Comparison of ENCODE assay signal across 18 cellular contexts in genomic region chr12:29608581-29608980, GRCh38.
A peak's percentile ranks its signal among the peaks of the same experiment; 100 is the strongest.
DNase-seq lines count a peak whose midpoint lies in the region; ATAC-seq and TF ChIP-seq lines count a peak whose summit lies in the region.
"Had no signal": no experiment of that assay in that cellular context is flagged by ENCODE, and none has a peak within 500 bp of the region (broad histone marks: within the 10 kb centered on the region; RNA-seq: fewer than 3 reads in every experiment).

No MANE protein-coding gene starts in this region.

- TF ChIP-seq CTCF in cardiac muscle cell (IDR thresholded peaks at IDR 0.05; ENCODE audit: low read depth, low read length): no peak
- TF ChIP-seq CTCF in fibroblast of pulmonary artery (IDR thresholded peaks at IDR 0.05; ENCODE audit: low read length, missing control alignments): no peak
- no peak for TF ChIP-seq CTCF in nephron progenitor cell (IDR thresholded peaks at IDR 0.05)

- no peak overlapping the region for H3K4me3 Mint-ChIP-seq in nephron progenitor cell
- H3K4me3 Mint-ChIP-seq: CD4-positive, alpha-beta memory T cell had no signal

- DNase-seq in cardiac muscle cell (ENCODE audit: low read depth in 1 of 2, low spot score in 1 of 2) (peak in 1 of 2 donors; percentile 41), left ventricle myocardium superior (no peak), fibroblast of pulmonary artery (ENCODE audit: low read depth) (peak; percentile 19), nephron progenitor cell (no peak), activated gamma-delta T cell (lab: John Stamatoyannopoulos, UW) (no peak), OCI-M1 (lab: John Stamatoyannopoulos, UW) (no peak)
- DNase-seq: 8988T; ACHN; C1 segment of cervical spinal cord; CD4-positive, alpha-beta memory T cell; COR-L47; DMS153; DND-41; GM23248; H7; HCEC 1CT had no signal

- no peaks in the 10 kb centered on the region for H3K27me3 ChIP-seq in cardiac muscle cell

- H3K27ac ChIP-seq in cardiac muscle cell: peak overlapping the region; percentile 59
- H3K27ac ChIP-seq: A549, GM23248 had no signal

- ATAC-seq in left ventricle myocardium superior: no peak
- no peak for ATAC-seq in HG02610 (IDR thresholded peaks at IDR 0.05; ENCODE audit: unreplicated experiment)
- ATAC-seq: A549 had no signal

- H3K4me1 ChIP-seq in cardiac muscle cell (ENCODE audit: low read depth): peaks cover 33% of the 10 kb centered on the region
- H3K4me1 ChIP-seq: A549 had no signal

- no peaks in the 10 kb centered on the region for H3K27me3 Mint-ChIP-seq in nephron progenitor cell (ENCODE audit: low read depth, poor library complexity)

- H3K4me3 ChIP-seq in cardiac muscle cell: no peak overlapping the region
- H3K4me3 ChIP-seq in fibroblast of pulmonary artery (replicated peaks; ENCODE audit: low read depth, low read length): no peak overlapping the region
- H3K4me3 ChIP-seq: A549, GM23248 had no signal

- no peaks in the 10 kb centered on the region for H3K36me3 Mint-ChIP-seq in nephron progenitor cell (ENCODE audit: low read depth)
- H3K36me3 Mint-ChIP-seq: CD4-positive, alpha-beta memory T cell had no signal

- peaks cover 28% of the 10 kb centered on the region for H3K4me1 Mint-ChIP-seq in nephron progenitor cell
- H3K4me1 Mint-ChIP-seq: CD4-positive, alpha-beta memory T cell had no signal

- intact Hi-C loops in left ventricle myocardium superior (cut with micrococcal nuclease): no loop called here

- H3K36me3 ChIP-seq in cardiac muscle cell: no peaks in the 10 kb centered on the region

- no peaks in the 10 kb centered on the region for H3K9me3 ChIP-seq in cardiac muscle cell (ENCODE audit: low read depth)
- H3K9me3 ChIP-seq: A549 had no signal

- H3K9me3 Mint-ChIP-seq in nephron progenitor cell: no peaks in the 10 kb centered on the region
- H3K9me3 Mint-ChIP-seq: CD4-positive, alpha-beta memory T cell had no signal

- peak overlapping the region; percentile 74 for H3K27ac Mint-ChIP-seq in nephron progenitor cell
- H3K27ac Mint-ChIP-seq: CD4-positive, alpha-beta memory T cell had no signal
